In genomic region chr13:44397766-44398223, GRCh38 we compare ENCODE assay signal across 1 cellular context.
A peak's percentile ranks its signal among the peaks of the same experiment; 100 is the strongest.
TF ChIP-seq lines count a peak whose summit lies in the region.

No MANE protein-coding gene starts in this region.

TF ChIP-seq in K562, 482 proteins besides CTCF, POLR2A, EP300 and RAD21 (continued from another document and continues in another):
- TF ChIP-seq, protein P1, sequence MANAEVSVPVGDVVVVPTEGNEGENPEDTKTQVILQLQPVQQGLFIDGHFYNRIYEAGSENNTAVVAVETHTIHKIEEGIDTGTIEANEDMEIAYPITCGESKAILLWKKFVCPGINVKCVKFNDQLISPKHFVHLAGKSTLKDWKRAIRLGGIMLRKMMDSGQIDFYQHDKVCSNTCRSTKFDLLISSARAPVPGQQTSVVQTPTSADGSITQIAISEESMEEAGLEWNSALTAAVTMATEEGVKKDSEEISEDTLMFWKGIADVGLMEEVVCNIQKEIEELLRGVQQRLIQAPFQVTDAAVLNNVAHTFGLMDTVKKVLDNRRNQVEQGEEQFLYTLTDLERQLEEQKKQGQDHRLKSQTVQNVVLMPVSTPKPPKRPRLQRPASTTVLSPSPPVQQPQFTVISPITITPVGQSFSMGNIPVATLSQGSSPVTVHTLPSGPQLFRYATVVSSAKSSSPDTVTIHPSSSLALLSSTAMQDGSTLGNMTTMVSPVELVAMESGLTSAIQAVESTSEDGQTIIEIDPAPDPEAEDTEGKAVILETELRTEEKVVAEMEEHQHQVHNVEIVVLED (CRISPR knock-in tag; IDR thresholded peaks at IDR 0.05), result no peak
- TF ChIP-seq SIN3B (IDR thresholded peaks at IDR 0.05; ENCODE audit: low read depth) (no peak), ZNF354B (CRISPR knock-in tag; IDR thresholded peaks at IDR 0.05) (no peak), MTF1 (CRISPR knock-in tag; IDR thresholded peaks at IDR 0.05; ENCODE audit: borderline replicate concordance) (no peak), ZNF707 (CRISPR knock-in tag; conservative IDR thresholded peaks at IDR 0.05) (no peak), RCOR1 (IDR thresholded peaks at IDR 0.05; ENCODE audit: borderline replicate concordance in 1 of 2, low read depth in 2 of 2, low read length in 2 of 2) (peak in 1 of 2 experiments; percentile 76; a peak in 3 of 4 replicates), TCF3 (CRISPR knock-in tag; IDR thresholded peaks at IDR 0.05) (peak; percentile 97), CCAR2 (IDR thresholded peaks at IDR 0.05; ENCODE audit: low read depth, low read length) (no peak), ZNF41 (CRISPR knock-in tag; conservative IDR thresholded peaks at IDR 0.05) (no peak), THAP7 (CRISPR knock-in tag; IDR thresholded peaks at IDR 0.05) (no peak), TSHZ1 (CRISPR knock-in tag; IDR thresholded peaks at IDR 0.05) (no peak), ZNF146 (CRISPR knock-in tag; IDR thresholded peaks at IDR 0.05; ENCODE audit: unreplicated experiment) (no peak), ZNF644 (tag; IDR thresholded peaks at IDR 0.05; ENCODE audit: low read depth) (no peak), XRCC3 (IDR thresholded peaks at IDR 0.05) (no peak), SIN3A (IDR thresholded peaks at IDR 0.05; ENCODE audit: borderline replicate concordance in 2 of 2, control insufficient read depth in 1 of 2, low read depth in 2 of 2, low read length in 2 of 2) (0 out of 4 replicates have a peak, but pooled peaks of 1 of the 2 experiments have one; percentile 37), RBBP5 (IDR thresholded peaks at IDR 0.05; ENCODE audit: borderline replicate concordance, insufficient read depth, low read length, poor library complexity, severe bottlenecking) (no peak), SETDB1 (IDR thresholded peaks at IDR 0.05; ENCODE audit: low read length) (no peak), ZNF79 (CRISPR knock-in tag; IDR thresholded peaks at IDR 0.05; ENCODE audit: low read depth) (no peak), NR4A1 (CRISPR knock-in tag; IDR thresholded peaks at IDR 0.05) (no peak), NR4A1 (tag; IDR thresholded peaks at IDR 0.05) (no peak), ZNF347 (CRISPR knock-in tag; IDR thresholded peaks at IDR 0.05; ENCODE audit: low read depth) (no peak), PML (IDR thresholded peaks at IDR 0.05; ENCODE audit: low read length) (peak; percentile 95), RBM22 (IDR thresholded peaks at IDR 0.05; ENCODE audit: low read depth, low read length, poor library complexity, severe bottlenecking) (no peak), CTBP1 (IDR thresholded peaks at IDR 0.05; ENCODE audit: borderline replicate concordance) (no peak), CREM (IDR thresholded peaks at IDR 0.05; ENCODE audit: low read depth) (0 out of 2 replicates have a peak, but pooled peaks have one; percentile 9), CAMTA2 (CRISPR knock-in tag; conservative IDR thresholded peaks at IDR 0.05) (no peak), NELFE (IDR thresholded peaks at IDR 0.05; ENCODE audit: insufficient read depth, insufficient read length) (no peak), CREB5 (CRISPR knock-in tag; IDR thresholded peaks at IDR 0.05) (no peak), FOXK2 (conservative IDR thresholded peaks at IDR 0.05 in 1 of 2, IDR thresholded peaks at IDR 0.05 in 1 of 2; ENCODE audit: low read depth in 2 of 2) (no peak), RFX7 (CRISPR knock-in tag; IDR thresholded peaks at IDR 0.05) (no peak), BMI1 (IDR thresholded peaks at IDR 0.05; ENCODE audit: low read length) (no peak), TEAD4 (IDR thresholded peaks at IDR 0.05; ENCODE audit: low read length) (peak; percentile 99), TEAD4 (CRISPR knock-in tag; IDR thresholded peaks at IDR 0.05; ENCODE audit: borderline replicate concordance) (no peak), TBL1XR1 (IDR thresholded peaks at IDR 0.05; ENCODE audit: low read length in 2 of 2) (peak in 1 of 2 experiments; percentile 73; a peak in 2 of 4 replicates), NKRF (IDR thresholded peaks at IDR 0.05; ENCODE audit: borderline replicate concordance) (no peak), MYBL2 (IDR thresholded peaks at IDR 0.05; ENCODE audit: low read depth) (no peak), MYBL2 (CRISPR knock-in tag; IDR thresholded peaks at IDR 0.05; ENCODE audit: borderline replicate concordance) (no peak), HMGN3 (IDR thresholded peaks at IDR 0.05; ENCODE audit: borderline replicate concordance, extremely low read depth, insufficient read length, low read depth, low read length) (no peak), NCOA6 (IDR thresholded peaks at IDR 0.05) (no peak), MED1 (CRISPR knock-in tag; IDR thresholded peaks at IDR 0.05; ENCODE audit: borderline replicate concordance) (no peak), MCM3 (IDR thresholded peaks at IDR 0.05) (no peak), ZC3H11A (IDR thresholded peaks at IDR 0.05; ENCODE audit: low read depth, low read length) (no peak), MCM2 (IDR thresholded peaks at IDR 0.05; ENCODE audit: low read depth) (no peak), AFF4 (CRISPR knock-in tag; IDR thresholded peaks at IDR 0.05) (no peak), PHF21A (IDR thresholded peaks at IDR 0.05; ENCODE audit: borderline replicate concordance, low read depth) (peak; percentile 35; the same call in 1 of the 2 replicates), SMARCA4 (IDR thresholded peaks at IDR 0.05) (peak; percentile 94), CXXC5 (CRISPR knock-in tag; IDR thresholded peaks at IDR 0.05) (no peak), ATF7 (IDR thresholded peaks at IDR 0.05) (no peak), NR1H2 (CRISPR knock-in tag; IDR thresholded peaks at IDR 0.05) (no peak), ILK (tag; IDR thresholded peaks at IDR 0.05; ENCODE audit: borderline replicate concordance, low read depth) (no peak), TCF7L2 (IDR thresholded peaks at IDR 0.05; ENCODE audit: low read depth, low read length) (no peak)
- TF ChIP-seq, protein P2, sequence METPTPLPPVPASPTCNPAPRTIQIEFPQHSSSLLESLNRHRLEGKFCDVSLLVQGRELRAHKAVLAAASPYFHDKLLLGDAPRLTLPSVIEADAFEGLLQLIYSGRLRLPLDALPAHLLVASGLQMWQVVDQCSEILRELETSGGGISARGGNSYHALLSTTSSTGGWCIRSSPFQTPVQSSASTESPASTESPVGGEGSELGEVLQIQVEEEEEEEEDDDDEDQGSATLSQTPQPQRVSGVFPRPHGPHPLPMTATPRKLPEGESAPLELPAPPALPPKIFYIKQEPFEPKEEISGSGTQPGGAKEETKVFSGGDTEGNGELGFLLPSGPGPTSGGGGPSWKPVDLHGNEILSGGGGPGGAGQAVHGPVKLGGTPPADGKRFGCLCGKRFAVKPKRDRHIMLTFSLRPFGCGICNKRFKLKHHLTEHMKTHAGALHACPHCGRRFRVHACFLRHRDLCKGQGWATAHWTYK (CRISPR knock-in tag; IDR thresholded peaks at IDR 0.05), result no peak
- TF ChIP-seq, protein P3, sequence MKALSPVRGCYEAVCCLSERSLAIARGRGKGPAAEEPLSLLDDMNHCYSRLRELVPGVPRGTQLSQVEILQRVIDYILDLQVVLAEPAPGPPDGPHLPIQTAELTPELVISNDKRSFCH (CRISPR knock-in tag; IDR thresholded peaks at IDR 0.05), result no peak
- TF ChIP-seq, protein P3 (tag; IDR thresholded peaks at IDR 0.05), result no peak
- TF ChIP-seq, protein P4, sequence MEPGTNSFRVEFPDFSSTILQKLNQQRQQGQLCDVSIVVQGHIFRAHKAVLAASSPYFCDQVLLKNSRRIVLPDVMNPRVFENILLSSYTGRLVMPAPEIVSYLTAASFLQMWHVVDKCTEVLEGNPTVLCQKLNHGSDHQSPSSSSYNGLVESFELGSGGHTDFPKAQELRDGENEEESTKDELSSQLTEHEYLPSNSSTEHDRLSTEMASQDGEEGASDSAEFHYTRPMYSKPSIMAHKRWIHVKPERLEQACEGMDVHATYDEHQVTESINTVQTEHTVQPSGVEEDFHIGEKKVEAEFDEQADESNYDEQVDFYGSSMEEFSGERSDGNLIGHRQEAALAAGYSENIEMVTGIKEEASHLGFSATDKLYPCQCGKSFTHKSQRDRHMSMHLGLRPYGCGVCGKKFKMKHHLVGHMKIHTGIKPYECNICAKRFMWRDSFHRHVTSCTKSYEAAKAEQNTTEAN (CRISPR knock-in tag; IDR thresholded peaks at IDR 0.05), result no peak
